10 cellular contexts compared by ENCODE assay signal in genomic region chr16:51150159-51150893, GRCh38. TPM values are rescaled to one million over a fixed set of nuclear protein-coding genes. Genes with fewer than 3 reads are reported as not detected.
DNase-seq lines count a peak whose midpoint lies in the region; ATAC-seq and TF ChIP-seq lines count a peak whose summit lies in the region.
"Had no signal": no experiment of that assay in that cellular context is flagged by ENCODE, and none has a peak within 500 bp of the region (broad histone marks: within the 10 kb centered on the region; RNA-seq: fewer than 3 reads in every experiment).

No MANE protein-coding gene starts in this region.

- H3K27ac Mint-ChIP-seq in CD8-positive, alpha-beta memory T cell: no peak overlapping the region

- TF ChIP-seq CTCF in AG04450 (IDR thresholded peaks at IDR 0.05; ENCODE audit: low read depth, low read length): no peak

- H3K4me3 Mint-ChIP-seq in CD8-positive, alpha-beta memory T cell: no peak overlapping the region
- H3K4me3 Mint-ChIP-seq: activated T-cell treated with anti-CD3 and anti-CD28 coated beads, Interleukin-2, amount 50 U/mL, for 4 hours had no signal

- no peak for ATAC-seq in HG02870 (IDR thresholded peaks at IDR 0.05; ENCODE audit: unreplicated experiment)
- ATAC-seq: activated T-cell treated with anti-CD3 and anti-CD28 coated beads, Interleukin-2, amount 50 U/mL, for 4 hours had no signal

- H3K36me3 ChIP-seq in MG63 (no peaks in the 10 kb centered on the region), neuron (ENCODE audit: insufficient read depth, low read length) (no peaks in the 10 kb centered on the region)
- no peaks in the 10 kb centered on the region for H3K36me3 ChIP-seq in CD8-positive, alpha-beta memory T cell (ENCODE audit: insufficient read depth, low read length)

- POLR2A ChIA-PET in AG04450 (lab: Yijun Ruan, JAX): interaction anchor here (0.6 kb wide), 1 partner anchor 693 kb away, joined by 4 read pairs; no protein-coding TSS in a partner anchor
- POLR2A ChIA-PET in CD8-positive, alpha-beta memory T cell (lab: Charles Lee): no interaction called here

- H3K4me3 ChIP-seq in AG04450 (ENCODE audit: low read depth, low read length) (peak overlapping the region; percentile 82), MG63 (peak overlapping the region; percentile 51), neuron (ENCODE audit: low read length) (peak overlapping the region; percentile 99)
- no peak overlapping the region for H3K4me3 ChIP-seq in CD8-positive, alpha-beta memory T cell (ENCODE audit: low read length)

- H3K36me3 Mint-ChIP-seq in CD8-positive, alpha-beta memory T cell: no peaks in the 10 kb centered on the region

- H3K27me3 Mint-ChIP-seq in CD8-positive, alpha-beta memory T cell: peaks cover 39 to 63% of the 10 kb centered on the region in 2 donors

- H3K4me1 Mint-ChIP-seq in CD8-positive, alpha-beta memory T cell: peaks cover 3 to 6% (median 4%) of the 10 kb centered on the region in 3 donors

- H3K9me3 Mint-ChIP-seq in CD8-positive, alpha-beta memory T cell: peaks cover 2 to 14% (median 8%) of the 10 kb centered on the region in 5 donors
- H3K9me3 Mint-ChIP-seq: activated T-cell treated with anti-CD3 and anti-CD28 coated beads, Interleukin-2, amount 50 U/mL, for 4 hours had no signal

- H3K27me3 ChIP-seq in AG04450 (ENCODE audit: control insufficient read depth, insufficient read depth, low read length) (peaks cover 14% of the 10 kb centered on the region), MG63 (no peaks in the 10 kb centered on the region), neuron (ENCODE audit: insufficient read depth, low read length) (no peaks in the 10 kb centered on the region)
- peaks cover 5% of the 10 kb centered on the region for H3K27me3 ChIP-seq in CD8-positive, alpha-beta memory T cell (ENCODE audit: insufficient read depth, low read length, poor library complexity, severe bottlenecking)

- CTCF ChIA-PET in AG04450 (lab: Charles Lee): no interaction called here
- CTCF ChIA-PET in CD8-positive, alpha-beta memory T cell (lab: Charles Lee): no interaction called here

- H3K9me3 ChIP-seq in AG04450 (ENCODE audit: control insufficient read depth, insufficient read depth, low read length): peaks cover 8% of the 10 kb centered on the region; the same call in 1 of the 2 replicates
- no peaks in the 10 kb centered on the region for H3K9me3 ChIP-seq in MG63
- H3K9me3 ChIP-seq in neuron (ENCODE audit: low read length): no peaks in the 10 kb centered on the region
- H3K9me3 ChIP-seq in CD8-positive, alpha-beta memory T cell (ENCODE audit: low read length): no peaks in the 10 kb centered on the region

- H3K4me1 ChIP-seq in neuron (ENCODE audit: insufficient read depth, low read length): peaks cover 39% of the 10 kb centered on the region
- H3K4me1 ChIP-seq in CD8-positive, alpha-beta memory T cell (ENCODE audit: insufficient read depth, low read length): no peaks in the 10 kb centered on the region

- peak overlapping the region; percentile 80 for H3K27ac ChIP-seq in AG04450 (ENCODE audit: low read depth, low read length)
- H3K27ac ChIP-seq in CD8-positive, alpha-beta memory T cell (ENCODE audit: low read depth, low read length): no peak overlapping the region

- DNase-seq in AG04450 (ENCODE audit: low read depth, low spot score) (no peak), MG63 (no peak), fibroblast of gingiva (ENCODE audit: low read depth) (peak; percentile 8), MV-4-11 (lab: John Stamatoyannopoulos, UW) (no peak), CD1c-positive myeloid dendritic cell (ENCODE audit: extremely low spot score) (no peak)
- DNase-seq in CD8-positive, alpha-beta memory T cell: no peak
- DNase-seq: activated T-cell treated with anti-CD3 and anti-CD28 coated beads, Interleukin-2, amount 50 U/mL, for 4 hours had no signal

- no peak overlapping the region for H2AFZ ChIP-seq in neuron (ENCODE audit: low read depth, low read length)

RNA-seq across cellular contexts. Expression of gene SALL1, which starts 0.7 kb away (rescaled TPM):
- 9.9 and 11.0 TPM in 2 replicates for polyA plus RNA-seq in AG04450 (2011; rRNA removed)
- polyA minus RNA-seq in AG04450 (2011; rRNA and poly(A)+ RNA removed): 11.9 and 14.0 TPM in 2 replicates
- total RNA-seq in MG63 (2014; rRNA removed; shearing (Covaris generic); ENCODE audit: low replicate concordance): 0.13 and 0.84 TPM in 2 replicates
- total RNA-seq in CD8-positive, alpha-beta memory T cell: not detected
- polyA plus RNA-seq in CD8-positive, alpha-beta memory T cell: not detected
- total RNA-seq: activated T-cell treated with anti-CD3 and anti-CD28 coated beads, Interleukin-2, amount 50 U/mL, for 4 hours; G401 had no signal
